ENCODE assay signal across 13 cellular contexts in genomic region chr13:99426426-99426825, GRCh38.
DNase-seq lines count a peak whose midpoint lies in the region; ATAC-seq and TF ChIP-seq lines count a peak whose summit lies in the region.
"Had no signal": no experiment of that assay in that cellular context is flagged by ENCODE, and none has a peak within 500 bp of the region (broad histone marks: within the 10 kb centered on the region; RNA-seq: fewer than 3 reads in every experiment).

No MANE protein-coding gene starts in this region.

- H3K4me1 Mint-ChIP-seq in CD4-positive, alpha-beta T cell (ENCODE audit: low read depth) = peaks cover 72% of the 10 kb centered on the region
- H3K4me1 Mint-ChIP-seq in activated CD4-positive, alpha-beta memory T cell treated with anti-CD3 and anti-CD28 coated beads, Interleukin-2, amount 10 ng/mL, durations not matched to agents 7 days and 5 days = peaks cover 40% of the 10 kb centered on the region
- H3K4me1 Mint-ChIP-seq in memory B cell = peaks cover 53% of the 10 kb centered on the region
- no peaks in the 10 kb centered on the region for H3K4me1 Mint-ChIP-seq in MCF 10A (ENCODE audit: insufficient read depth, unreplicated experiment)

- no peak for DNase-seq in CD4-positive, alpha-beta T cell
- DNase-seq in activated CD4-positive, alpha-beta memory T cell treated with anti-CD3 and anti-CD28 coated beads, Interleukin-2, amount 10 ng/mL, durations not matched to agents 7 days and 5 days = no peak
- DNase-seq in memory B cell (ENCODE audit: low spot score in 2 of 2) = no peak
- no peak for DNase-seq in mucosa of gallbladder (ENCODE audit: low spot score)
- DNase-seq in MCF 10A (ENCODE audit: unreplicated experiment) = no peak
- DNase-seq: MV-4-11, psoas muscle, Right ventricle myocardium superior had no signal

- peak overlapping the region; percentile 70 for H3K4me3 Mint-ChIP-seq in CD4-positive, alpha-beta T cell
- H3K4me3 Mint-ChIP-seq in activated CD4-positive, alpha-beta memory T cell treated with anti-CD3 and anti-CD28 coated beads, Interleukin-2, amount 10 ng/mL, durations not matched to agents 7 days and 5 days = no peak overlapping the region
- H3K4me3 Mint-ChIP-seq in memory B cell (peak overlapping the region; percentile 75), MCF 10A (ENCODE audit: unreplicated experiment) (no peak overlapping the region)

- BruUV-seq in MCF 10A (replicated peaks; lab: Mats Ljungman, UMichigan) = no TSS peak

- no peaks in the 10 kb centered on the region for H3K36me3 Mint-ChIP-seq in CD4-positive, alpha-beta T cell (ENCODE audit: low read depth)
- peaks cover 5% of the 10 kb centered on the region for H3K36me3 Mint-ChIP-seq in activated CD4-positive, alpha-beta memory T cell treated with anti-CD3 and anti-CD28 coated beads, Interleukin-2, amount 10 ng/mL, durations not matched to agents 7 days and 5 days (ENCODE audit: low read depth)
- H3K36me3 Mint-ChIP-seq in memory B cell = peaks cover 3% of the 10 kb centered on the region
- H3K36me3 Mint-ChIP-seq in MCF 10A (ENCODE audit: insufficient read depth, unreplicated experiment) = no peaks in the 10 kb centered on the region

- H3K27me3 ChIP-seq in CD4-positive, alpha-beta T cell (ENCODE audit: control insufficient read depth, insufficient read depth, low read length) = no peaks in the 10 kb centered on the region

- no peaks in the 10 kb centered on the region for H3K27me3 Mint-ChIP-seq in CD4-positive, alpha-beta T cell
- peaks cover 21% of the 10 kb centered on the region for H3K27me3 Mint-ChIP-seq in activated CD4-positive, alpha-beta memory T cell treated with anti-CD3 and anti-CD28 coated beads, Interleukin-2, amount 10 ng/mL, durations not matched to agents 7 days and 5 days
- H3K27me3 Mint-ChIP-seq in memory B cell = no peaks in the 10 kb centered on the region
- peaks cover 59% of the 10 kb centered on the region for H3K27me3 Mint-ChIP-seq in MCF 10A (ENCODE audit: insufficient read depth, unreplicated experiment)

- CTCF ChIA-PET in CD4-positive, alpha-beta T cell (lab: Charles Lee) = interaction anchor here (1.3 to 11.4 kb wide), 2 partner anchors 9 to 157 kb away, joined by 6 to 88 read pairs; no protein-coding TSS in a partner anchor
- CTCF ChIA-PET in activated CD4-positive, alpha-beta memory T cell treated with anti-CD3 and anti-CD28 coated beads, Interleukin-2, amount 10 ng/mL, durations not matched to agents 7 days and 5 days (lab: Charles Lee) = interaction anchor here (0.8 to 3.1 kb wide), 3 partner anchors 8 to 51 kb away, joined by 3 to 17 read pairs (median 14); no protein-coding TSS in a partner anchor
- CTCF ChIA-PET in MCF 10A (lab: Yijun Ruan, JAX) = interaction anchor here (1.2 to 2.6 kb wide), 2 partner anchors 9 to 10 kb away, joined by 3 to 11 read pairs; no protein-coding TSS in a partner anchor

- POLR2A ChIA-PET in CD4-positive, alpha-beta T cell (lab: Charles Lee) = interaction anchor here (0.8 to 3.4 kb wide), 8 partner anchors 9 to 227 kb away, joined by 3 to 30 read pairs (median 10); partner anchors contain the start of gene UBAC2
- POLR2A ChIA-PET in activated CD4-positive, alpha-beta memory T cell treated with anti-CD3 and anti-CD28 coated beads, Interleukin-2, amount 10 ng/mL, durations not matched to agents 7 days and 5 days (lab: Charles Lee) = interaction anchor here (1.7 to 2.0 kb wide), 2 partner anchors 8 to 45 kb away, joined by 7 read pairs; no protein-coding TSS in a partner anchor
- POLR2A ChIA-PET in MCF 10A (lab: Yijun Ruan, JAX) = interaction anchor here (0.6 kb wide), 1 partner anchor 8 kb away, joined by 4 read pairs; no protein-coding TSS in a partner anchor

- ATAC-seq in CD4-positive, alpha-beta T cell (ENCODE audit: poor library complexity) = no peak
- no peak for ATAC-seq in memory B cell (ENCODE audit: low read depth)
- ATAC-seq in HG02973 (IDR thresholded peaks at IDR 0.05; ENCODE audit: unreplicated experiment) = no peak
- ATAC-seq: psoas muscle had no signal

- no peaks in the 10 kb centered on the region for H3K9me3 Mint-ChIP-seq in CD4-positive, alpha-beta T cell
- no peaks in the 10 kb centered on the region for H3K9me3 Mint-ChIP-seq in activated CD4-positive, alpha-beta memory T cell treated with anti-CD3 and anti-CD28 coated beads, Interleukin-2, amount 10 ng/mL, durations not matched to agents 7 days and 5 days
- H3K9me3 Mint-ChIP-seq in memory B cell (peaks cover 7% of the 10 kb centered on the region), MCF 10A (ENCODE audit: unreplicated experiment) (no peaks in the 10 kb centered on the region)

- H3K4me3 ChIP-seq in GM12875 (ENCODE audit: low read depth, low read length) = no peak overlapping the region
- H3K4me3 ChIP-seq: esophagus muscularis mucosa, psoas muscle, thoracic aorta had no signal

- intact Hi-C loops in CD4-positive, alpha-beta T cell (cut with DNase I, micrococcal nuclease) = no loop called here
- intact Hi-C loops in MCF 10A (cut with micrococcal nuclease) = no loop called here

- H3K9me3 ChIP-seq in CD4-positive, alpha-beta T cell (ENCODE audit: control insufficient read depth, low read length) = no peaks in the 10 kb centered on the region
- H3K9me3 ChIP-seq: esophagus muscularis mucosa, psoas muscle, thoracic aorta had no signal

- peak overlapping the region; percentile 81 for H3K27ac ChIP-seq in CD4-positive, alpha-beta T cell (ENCODE audit: low read depth, low read length)
- H3K27ac ChIP-seq: C4-2B, esophagus muscularis mucosa, psoas muscle, thoracic aorta had no signal

- no peak for TF ChIP-seq CTCF in CD4-positive, alpha-beta T cell (IDR thresholded peaks at IDR 0.05)
- peak; percentile 14; the same call in 1 of the 2 replicates for TF ChIP-seq CTCF in GM12875 (IDR thresholded peaks at IDR 0.05; ENCODE audit: borderline replicate concordance, insufficient read depth, low read depth, low read length)
- TF ChIP-seq CTCF in MCF 10A (IDR thresholded peaks at IDR 0.05; ENCODE audit: unreplicated experiment) = no peak

- peak overlapping the region; percentile 92 for H3K27ac Mint-ChIP-seq in CD4-positive, alpha-beta T cell
- H3K27ac Mint-ChIP-seq in activated CD4-positive, alpha-beta memory T cell treated with anti-CD3 and anti-CD28 coated beads, Interleukin-2, amount 10 ng/mL, durations not matched to agents 7 days and 5 days = peak overlapping the region; percentile 38
- H3K27ac Mint-ChIP-seq in memory B cell (peak overlapping the region; percentile 96), MCF 10A (ENCODE audit: low read depth, unreplicated experiment) (no peak overlapping the region)

Comparison
In these comparisons a context has a peak if more than half of its experiments do, and no peak if none do; other contexts are left out.
1. H3K4me3 Mint-ChIP-seq: peak in CD4-positive, alpha-beta T cell (single experiment) and memory B cell (single experiment); none in activated CD4-positive, alpha-beta memory T cell treated with anti-CD3 and anti-CD28 coated beads, Interleukin-2, amount 10 ng/mL, durations not matched to agents 7 days and 5 days (single experiment) and MCF 10A (single experiment).